In the genomic region with DNA sequence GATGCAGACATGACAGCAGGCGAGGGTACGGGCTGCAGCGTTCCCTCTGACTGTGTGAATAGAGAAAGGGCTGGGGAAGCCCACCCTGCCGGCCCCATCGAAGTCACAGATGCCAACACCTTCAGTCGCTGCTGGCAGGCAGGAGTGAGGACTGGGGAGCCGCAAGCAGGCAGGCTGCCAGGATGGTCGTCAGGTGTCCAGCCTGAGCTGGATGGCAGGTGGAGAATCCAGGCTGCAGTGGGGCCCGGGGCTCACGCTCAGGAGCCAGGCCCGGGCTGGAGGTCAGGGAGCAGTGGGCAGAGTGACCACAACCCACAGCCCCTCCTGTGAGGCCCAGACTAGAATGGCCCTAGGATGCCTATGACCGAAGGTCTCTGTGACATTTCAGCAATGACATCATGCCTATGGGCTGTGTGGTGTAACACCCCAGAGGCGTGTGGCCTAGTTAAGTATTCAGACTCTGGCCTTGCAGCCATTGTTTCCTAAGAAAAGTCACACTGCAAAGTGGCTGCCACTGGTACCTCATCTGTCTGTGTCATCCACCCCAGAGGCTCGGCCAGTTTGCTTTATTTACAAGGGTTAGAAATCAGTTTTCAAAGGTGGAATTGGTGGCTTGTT, we compare ENCODE assay signal across 23 cellular contexts. TPM values are rescaled to one million over a fixed set of nuclear protein-coding genes. Genes with fewer than 3 reads are reported as not detected.
A peak's percentile ranks its signal among the peaks of the same experiment; 100 is the strongest.
DNase-seq lines count a peak whose midpoint lies in the region; ATAC-seq and TF ChIP-seq lines count a peak whose summit lies in the region.
"Had no signal": no experiment of that assay in that cellular context is flagged by ENCODE, and none has a peak within 500 bp of the region (broad histone marks: within the 10 kb centered on the region; RNA-seq: fewer than 3 reads in every experiment).

No MANE protein-coding gene starts in this region.

- ATAC-seq in esophagus mucosa (no peak), foreskin keratinocyte (no peak)
- ATAC-seq: body of pancreas; lower lobe of right lung; naive thymus-derived CD4-positive, alpha-beta T cell had no signal

- no peak overlapping the region for H3K4me3 ChIP-seq in BLaER1
- no peak overlapping the region for H3K4me3 ChIP-seq in coronary artery
- H3K4me3 ChIP-seq: body of pancreas, lower lobe of right lung, skin epidermis had no signal

- peak overlapping the region; percentile 78 for H3K27ac Mint-ChIP-seq in neural crest cell (ENCODE audit: unreplicated experiment)
- no peak overlapping the region for H3K27ac Mint-ChIP-seq in activated CD4-positive, alpha-beta memory T cell treated with anti-CD3 and anti-CD28 coated beads, Interleukin-2, amount 10 ng/mL, durations not matched to agents 7 days and 5 days
- H3K27ac Mint-ChIP-seq: CD8-positive, alpha-beta memory T cell; naive thymus-derived CD4-positive, alpha-beta T cell; stimulated activated naive CD8-positive, alpha-beta T cell treated with anti-CD3 and anti-CD28 coated beads, Interleukin-15, Interleukin-2, amounts not matched to agents 100 ng/mL and 50 ng/mL, for 24 hours; type B pancreatic cell had no signal

- H3K27me3 Mint-ChIP-seq in neural crest cell (ENCODE audit: low read depth): no peaks in the 10 kb centered on the region
- peaks cover 3% of the 10 kb centered on the region for H3K27me3 Mint-ChIP-seq in activated CD4-positive, alpha-beta memory T cell treated with anti-CD3 and anti-CD28 coated beads, Interleukin-2, amount 10 ng/mL, durations not matched to agents 7 days and 5 days

- POLR2A ChIA-PET in activated CD4-positive, alpha-beta memory T cell treated with anti-CD3 and anti-CD28 coated beads, Interleukin-2, amount 10 ng/mL, durations not matched to agents 7 days and 5 days (lab: Charles Lee): no interaction called here

- DNase-seq in GM13976 (ENCODE audit: low spot score) (peak; percentile 41), coronary artery (ENCODE audit: low spot score) (peak; percentile 67), neural crest cell (ENCODE audit: low read depth, low spot score) (no peak), foreskin keratinocyte (no peak)
- no peak for DNase-seq in activated CD4-positive, alpha-beta memory T cell treated with anti-CD3 and anti-CD28 coated beads, Interleukin-2, amount 10 ng/mL, durations not matched to agents 7 days and 5 days
- no peak for DNase-seq in activated CD8-positive, alpha-beta memory T cell treated with anti-CD3 and anti-CD28 coated beads, Interleukin-2, amount 50 U/mL, for 4 hours
- DNase-seq: activated CD4-positive, alpha-beta T cell treated with anti-CD3 and anti-CD28 coated beads, Interleukin-2, amount 50 U/mL, for 1 hour; activated CD8-positive, alpha-beta memory T cell treated with anti-CD3 and anti-CD28 coated beads, Interleukin-2, amount 50 U/mL, for 48 hours; body of pancreas; CD8-positive, alpha-beta memory T cell; lower lobe of right lung; naive thymus-derived CD4-positive, alpha-beta T cell; NCI-H526; SHP77 had no signal

- H3K36me3 ChIP-seq in BLaER1: peaks cover 77% of the 10 kb centered on the region
- H3K36me3 ChIP-seq: lower lobe of right lung had no signal

- peaks cover 67% of the 10 kb centered on the region for H4K20me1 ChIP-seq in BLaER1

- no peak for TF ChIP-seq CTCF in GM13976 (IDR thresholded peaks at IDR 0.05; ENCODE audit: borderline replicate concordance, control extremely low read depth, extremely low read depth, insufficient read depth, missing control alignments)
- TF ChIP-seq CTCF in coronary artery (IDR thresholded peaks at IDR 0.05): no peak
- TF ChIP-seq CTCF in neural crest cell (conservative IDR thresholded peaks at IDR 0.05): no peak
- no peak for TF ChIP-seq CTCF in foreskin keratinocyte (conservative IDR thresholded peaks at IDR 0.05)

- H3K36me3 Mint-ChIP-seq in neural crest cell (ENCODE audit: low read depth): no peaks in the 10 kb centered on the region
- H3K36me3 Mint-ChIP-seq in activated CD4-positive, alpha-beta memory T cell treated with anti-CD3 and anti-CD28 coated beads, Interleukin-2, amount 10 ng/mL, durations not matched to agents 7 days and 5 days (ENCODE audit: low read depth): no peaks in the 10 kb centered on the region
- H3K36me3 Mint-ChIP-seq: CD8-positive, alpha-beta memory T cell; naive thymus-derived CD4-positive, alpha-beta T cell; type B pancreatic cell had no signal

- in situ Hi-C loops in GM13976 (cut with MboI; ENCODE audit: low sequenced_read_pairs, unreplicated experiment): no loop called here

- CTCF ChIA-PET in activated CD4-positive, alpha-beta memory T cell treated with anti-CD3 and anti-CD28 coated beads, Interleukin-2, amount 10 ng/mL, durations not matched to agents 7 days and 5 days (lab: Charles Lee): no interaction called here

- no peak overlapping the region for H3K4me3 Mint-ChIP-seq in neural crest cell
- no peak overlapping the region for H3K4me3 Mint-ChIP-seq in activated CD4-positive, alpha-beta memory T cell treated with anti-CD3 and anti-CD28 coated beads, Interleukin-2, amount 10 ng/mL, durations not matched to agents 7 days and 5 days
- H3K4me3 Mint-ChIP-seq: CD8-positive, alpha-beta memory T cell; naive thymus-derived CD4-positive, alpha-beta T cell; stimulated activated naive CD8-positive, alpha-beta T cell treated with anti-CD3 and anti-CD28 coated beads, Interleukin-15, Interleukin-2, amounts not matched to agents 100 ng/mL and 50 ng/mL, for 24 hours; type B pancreatic cell had no signal

- H3K9me3 ChIP-seq in BLaER1: peaks cover 16% of the 10 kb centered on the region
- H3K9me3 ChIP-seq: body of pancreas, lower lobe of right lung had no signal

- peaks cover 75% of the 10 kb centered on the region for H3K4me1 ChIP-seq in BLaER1
- H3K4me1 ChIP-seq in foreskin keratinocyte: no peaks in the 10 kb centered on the region
- H3K4me1 ChIP-seq: body of pancreas, lower lobe of right lung, parathyroid adenoma had no signal

- H3K27me3 ChIP-seq in BLaER1 (no peaks in the 10 kb centered on the region), foreskin keratinocyte (peaks cover 4% of the 10 kb centered on the region)
- H3K27me3 ChIP-seq: body of pancreas had no signal

- H3K27ac ChIP-seq in BLaER1 (no peak overlapping the region), coronary artery (no peak overlapping the region), foreskin keratinocyte (no peak overlapping the region)
- H3K27ac ChIP-seq: body of pancreas, lower lobe of right lung, parathyroid adenoma, skin epidermis had no signal

- no peaks in the 10 kb centered on the region for H3K4me1 Mint-ChIP-seq in neural crest cell
- H3K4me1 Mint-ChIP-seq in activated CD4-positive, alpha-beta memory T cell treated with anti-CD3 and anti-CD28 coated beads, Interleukin-2, amount 10 ng/mL, durations not matched to agents 7 days and 5 days: no peaks in the 10 kb centered on the region
- H3K4me1 Mint-ChIP-seq: CD8-positive, alpha-beta memory T cell had no signal

- no peaks in the 10 kb centered on the region for H3K9me3 Mint-ChIP-seq in neural crest cell
- H3K9me3 Mint-ChIP-seq in activated CD4-positive, alpha-beta memory T cell treated with anti-CD3 and anti-CD28 coated beads, Interleukin-2, amount 10 ng/mL, durations not matched to agents 7 days and 5 days: no peaks in the 10 kb centered on the region
- H3K9me3 Mint-ChIP-seq: CD8-positive, alpha-beta memory T cell; stimulated activated naive CD8-positive, alpha-beta T cell treated with anti-CD3 and anti-CD28 coated beads, Interleukin-15, Interleukin-2, amounts not matched to agents 100 ng/mL and 50 ng/mL, for 24 hours; type B pancreatic cell had no signal

- H3K4me2 ChIP-seq in BLaER1: peak overlapping the region; percentile 86

- 0 out of 2 replicates have a peak overlapping the region, but pooled peaks have one; percentile 16 for H3K9ac ChIP-seq in BLaER1
- H3K9ac ChIP-seq: parathyroid adenoma had no signal

RNA-seq across cellular contexts. Expression of gene PRR23E, which starts 15.7 kb away (rescaled TPM):
- total RNA-seq in neural crest cell (not detected in 2 replicates), esophagus mucosa (not detected), foreskin keratinocyte (not detected in 2 replicates)
- total RNA-seq in activated CD4-positive, alpha-beta memory T cell treated with anti-CD3 and anti-CD28 coated beads, Interleukin-2, amount 10 ng/mL, durations not matched to agents 7 days and 5 days: not detected
- polyA plus RNA-seq in foreskin keratinocyte: not detected in 2 replicates
- total RNA-seq: body of pancreas; CD8-positive, alpha-beta memory T cell; fibroblast of lung; H4; lower lobe of right lung; naive thymus-derived CD4-positive, alpha-beta T cell; OCI-LY7 had no signal
- polyA plus RNA-seq: CD8-positive, alpha-beta memory T cell; fibroblast of lung; naive thymus-derived CD4-positive, alpha-beta T cell had no signal

Comparison
In these comparisons a context has a peak if more than half of its experiments do, and no peak if none do; other contexts are left out.
1. DNase-seq: peak in GM13976 (single experiment) and coronary artery (single experiment); none in neural crest cell (single experiment), activated CD4-positive, alpha-beta memory T cell treated with anti-CD3 and anti-CD28 coated beads, Interleukin-2, amount 10 ng/mL, durations not matched to agents 7 days and 5 days (single experiment), foreskin keratinocyte (0 of 2) and activated CD8-positive, alpha-beta memory T cell treated with anti-CD3 and anti-CD28 coated beads, Interleukin-2, amount 50 U/mL, for 4 hours (single experiment).